19 cellular contexts compared by ENCODE assay signal in the genomic region with DNA sequence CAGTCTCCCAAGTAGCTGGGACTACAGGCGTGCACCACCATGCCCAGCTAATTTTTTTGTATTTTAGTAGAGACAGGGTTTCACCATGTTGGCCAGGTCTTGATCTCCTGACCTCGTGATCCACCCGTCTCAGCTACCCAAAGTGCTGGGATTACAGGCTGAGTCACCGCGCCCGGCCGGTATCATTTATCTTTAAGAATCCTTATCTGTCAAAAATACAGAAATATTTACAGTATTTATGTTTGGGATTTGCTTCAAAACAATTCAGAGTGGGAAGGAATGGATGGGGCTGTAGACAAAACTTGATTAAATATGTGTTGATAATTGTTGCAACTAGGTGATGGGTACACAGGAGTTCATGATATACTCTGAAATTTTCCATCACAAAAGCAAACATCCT. TPM values are rescaled to one million over a fixed set of nuclear protein-coding genes. Genes with fewer than 3 reads are reported as not detected.
"Had no signal": no experiment of that assay in that cellular context is flagged by ENCODE, and none has a peak within 500 bp of the region (broad histone marks: within the 10 kb centered on the region; RNA-seq: fewer than 3 reads in every experiment).

No MANE protein-coding gene starts in this region.

- H3K9me3 Mint-ChIP-seq: activated CD4-positive, alpha-beta T cell treated with anti-CD3 and anti-CD28 coated beads, Interleukin-2, amount 10 ng/mL, durations not matched to agents 7 days and 5 days; activated naive CD4-positive, alpha-beta T cell treated with anti-CD3 and anti-CD28 coated beads for 36 hours; effector memory CD8-positive, alpha-beta T cell; immature natural killer cell; memory B cell; neural crest cell had no signal

- H3K27ac ChIP-seq: adrenal gland, esophagus squamous epithelium, SK-N-MC, tibial artery, uterus had no signal

- H3K9me3 ChIP-seq: adrenal gland, esophagus squamous epithelium, tibial artery, uterus had no signal

- H3K36me3 ChIP-seq: uterus had no signal

- DNase-seq: activated CD4-positive, alpha-beta T cell treated with anti-CD3 and anti-CD28 coated beads, Interleukin-2, amount 10 ng/mL, durations not matched to agents 7 days and 5 days; activated CD4-positive, CD25-positive, alpha-beta regulatory T cell; activated naive CD4-positive, alpha-beta T cell treated with anti-CD3 and anti-CD28 coated beads for 36 hours; dermis blood vessel endothelial cell; effector memory CD8-positive, alpha-beta T cell; esophagus squamous epithelium; immature natural killer cell; retina; stimulated activated CD8-positive, alpha-beta memory T cell treated with anti-CD3 and anti-CD28 coated beads, Interleukin-4, amount 100 ng/mL, for 48 hours; stimulated activated naive CD4-positive, alpha-beta T cell treated with Interleukin-2 at 50 U/mL for 16 hours; T1000; tibial artery; uterus had no signal

- H3K27ac Mint-ChIP-seq: activated CD4-positive, alpha-beta T cell treated with anti-CD3 and anti-CD28 coated beads, Interleukin-2, amount 10 ng/mL, durations not matched to agents 7 days and 5 days; activated naive CD4-positive, alpha-beta T cell treated with anti-CD3 and anti-CD28 coated beads for 36 hours; memory B cell had no signal

- H3K27me3 ChIP-seq: adrenal gland, cardiac muscle cell, esophagus squamous epithelium, tibial artery, uterus had no signal

- H3K4me3 ChIP-seq: adrenal gland, cardiac muscle cell, esophagus squamous epithelium, SK-N-MC, tibial artery, uterus had no signal

- ATAC-seq: effector memory CD8-positive, alpha-beta T cell had no signal

- H3K27me3 Mint-ChIP-seq: activated CD4-positive, alpha-beta T cell treated with anti-CD3 and anti-CD28 coated beads, Interleukin-2, amount 10 ng/mL, durations not matched to agents 7 days and 5 days; effector memory CD8-positive, alpha-beta T cell; memory B cell had no signal

- H3K4me3 Mint-ChIP-seq: activated CD4-positive, alpha-beta T cell treated with anti-CD3 and anti-CD28 coated beads, Interleukin-2, amount 10 ng/mL, durations not matched to agents 7 days and 5 days; activated naive CD4-positive, alpha-beta T cell treated with anti-CD3 and anti-CD28 coated beads for 36 hours; memory B cell had no signal

RNA-seq across cellular contexts. Expression of a gene that starts 22.5 kb away (rescaled TPM):
- total RNA-seq: activated CD4-positive, alpha-beta T cell treated with anti-CD3 and anti-CD28 coated beads, Interleukin-2, amount 10 ng/mL, durations not matched to agents 7 days and 5 days; activated naive CD4-positive, alpha-beta T cell treated with anti-CD3 and anti-CD28 coated beads for 36 hours; chondrocyte; esophagus squamous epithelium; neural crest cell had no signal
